In the genomic region with DNA sequence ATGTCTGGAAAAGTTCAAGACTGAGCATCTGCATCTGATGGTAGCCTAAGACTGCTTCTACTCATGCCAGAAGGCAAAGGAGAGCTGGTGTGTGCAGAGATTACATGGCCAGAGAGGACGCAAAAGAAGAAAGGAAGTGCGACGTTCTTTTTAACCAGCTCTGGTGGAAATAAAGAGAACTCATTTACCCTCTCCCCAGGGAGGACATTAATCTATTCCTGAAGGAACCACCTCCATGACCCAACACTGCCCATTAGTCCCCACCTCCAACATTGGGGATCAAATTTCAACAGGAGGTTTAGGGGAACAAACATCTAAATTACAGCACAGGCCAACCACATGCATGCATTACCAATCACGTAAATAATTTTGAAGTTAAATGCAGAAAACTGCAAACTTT, we compare ENCODE assay signal across 7 cellular contexts. TPM values are rescaled to one million over a fixed set of nuclear protein-coding genes. Genes with fewer than 3 reads are reported as not detected.
DNase-seq lines count a peak whose midpoint lies in the region; TF ChIP-seq lines count a peak whose summit lies in the region.

No MANE protein-coding gene starts in this region.

- peaks cover 69% of the 10 kb centered on the region for H3K79me2 ChIP-seq in GM23248 (ENCODE audit: insufficient read depth)

- H3K4me3 ChIP-seq in GM23248: peak overlapping the region; percentile 81

- H4K20me1 ChIP-seq in GM23248 (ENCODE audit: insufficient read depth): no peaks in the 10 kb centered on the region

- peaks cover 8% of the 10 kb centered on the region for H3K27me3 Mint-ChIP-seq in endothelial cell (ENCODE audit: unreplicated experiment)

- no peaks in the 10 kb centered on the region for H3K9me2 ChIP-seq in GM23248 (ENCODE audit: insufficient read depth)

- TF ChIP-seq CTCF in endothelial cell (IDR thresholded peaks at IDR 0.05; ENCODE audit: unreplicated experiment): no peak

- peaks cover 53% of the 10 kb centered on the region for H3K4me1 Mint-ChIP-seq in endothelial cell (ENCODE audit: unreplicated experiment)

- no peaks in the 10 kb centered on the region for H3K9me3 ChIP-seq in GM23248 (ENCODE audit: low read depth)

- DNase-seq in GM23248 (peak; percentile 3), NCI-H748 (lab: John Stamatoyannopoulos, UW; ENCODE audit: unreplicated experiment) (peak; percentile 76), endothelial cell (ENCODE audit: low spot score) (no peak), retina (peak; percentile 6), SKM-1 (lab: John Stamatoyannopoulos, UW; ENCODE audit: unreplicated experiment) (no peak), OCI-M2 (lab: John Stamatoyannopoulos, UW; ENCODE audit: unreplicated experiment) (no peak)
- no peak for DNase-seq in stimulated activated CD4-positive, alpha-beta T cell treated with anti-CD3 and anti-CD28 coated beads, Interleukin-4, amount 100 ng/mL, for 24 hours

- peaks cover 11% of the 10 kb centered on the region for H3K4me1 ChIP-seq in GM23248 (ENCODE audit: insufficient read depth)

- no peaks in the 10 kb centered on the region for H3K9me3 Mint-ChIP-seq in endothelial cell (ENCODE audit: unreplicated experiment)

- peak overlapping the region; percentile 98 for H3K4me2 ChIP-seq in GM23248 (ENCODE audit: unreplicated experiment)

- peak overlapping the region; percentile 99 for H3K4me3 Mint-ChIP-seq in endothelial cell (ENCODE audit: unreplicated experiment)

- H3K9ac ChIP-seq in GM23248: no peak overlapping the region; the same call in 1 of the 2 replicates

- H3K36me3 Mint-ChIP-seq in endothelial cell (ENCODE audit: low read depth, unreplicated experiment): no peaks in the 10 kb centered on the region

- no peak overlapping the region for H3K27ac ChIP-seq in GM23248

- in situ Hi-C loops in GM23248 (cut with MboI): no loop called here

- H3F3A ChIP-seq in GM23248 (ENCODE audit: insufficient read depth): peaks cover 16% of the 10 kb centered on the region; the same call in 1 of the 2 replicates

- peak overlapping the region; percentile 92 for H2AFZ ChIP-seq in GM23248

- no peaks in the 10 kb centered on the region for H3K36me3 ChIP-seq in GM23248 (ENCODE audit: low read depth)

- H3K27me3 ChIP-seq in GM23248 (replicated peaks; ENCODE audit: insufficient read depth): no peaks in the 10 kb centered on the region

- peak overlapping the region; percentile 18 for H3K27ac Mint-ChIP-seq in endothelial cell (ENCODE audit: unreplicated experiment)

- WGBS in GM23248 (ENCODE audit: low coverage in 1 of 2, low lambda C conversion rate in 2 of 2, missing lambda C conversion rate in 2 of 2), 2 experiments: 51 to 54% methylated on average over 4 of the region's 4 CpGs

RNA-seq across cellular contexts. Expression of gene NCK1, which starts 1.5 kb away (rescaled TPM):
- total RNA-seq in GM23248 (2014; rRNA removed; shearing (Covaris generic)): 42.4 and 42.6 TPM in 2 replicates
- 38.4 and 43.2 TPM in 2 replicates for polyA plus RNA-seq in GM23248 (2016; fragmentation: Nextera tagmentation; extraction: Ambion mirVana)
- 53.9 TPM for total RNA-seq in endothelial cell (ENCODE audit: unreplicated experiment)

RNA-seq across cellular contexts. Expression of gene SLC35G2, which starts 41.6 kb away (rescaled TPM):
- total RNA-seq in GM23248 (2014; rRNA removed; shearing (Covaris generic)): 9.4 and 11.6 TPM in 2 replicates
- polyA plus RNA-seq in GM23248 (2016; fragmentation: Nextera tagmentation; extraction: Ambion mirVana): 10.8 and 12.5 TPM in 2 replicates
- 8.2 TPM for total RNA-seq in endothelial cell (ENCODE audit: unreplicated experiment)

Comparison
In these comparisons a context has a peak if more than half of its experiments do, and no peak if none do; other contexts are left out.
1. DNase-seq: peak in GM23248 (single experiment), NCI-H748 (single experiment) and retina (single experiment); none in endothelial cell (single experiment), SKM-1 (single experiment), stimulated activated CD4-positive, alpha-beta T cell treated with anti-CD3 and anti-CD28 coated beads, Interleukin-4, amount 100 ng/mL, for 24 hours (single experiment) and OCI-M2 (single experiment).